Comparison of ENCODE assay signal across 19 cellular contexts in genomic region chr3:170560296-170560695, GRCh38.
"Had no signal": no experiment of that assay in that cellular context is flagged by ENCODE, and none has a peak within 500 bp of the region (broad histone marks: within the 10 kb centered on the region; RNA-seq: fewer than 3 reads in every experiment).

No MANE protein-coding gene starts in this region.

- ATAC-seq: gastrocnemius medialis, heart right ventricle, left cardiac atrium, lower lobe of right lung had no signal

- DNase-seq: effector CD4-positive, alpha-beta T cell; endodermal cell; erythroblast; gastrocnemius medialis; heart right ventricle; kidney; left cardiac atrium; left ventricle myocardium inferior; lower lobe of right lung; midbrain; nucleus accumbens; ovary; sigmoid colon; stimulated activated CD4-positive, alpha-beta T cell treated with anti-CD3 and anti-CD28 coated beads, Interleukin-2, amount 100 ng/mL, for 24 hours; stimulated activated CD4-positive, alpha-beta T cell treated with anti-CD3 and anti-CD28 coated beads, Interleukin-4, amount 100 ng/mL, for 4 hours; stimulated activated naive CD4-positive, alpha-beta T cell; stomach; substantia nigra; transverse colon had no signal
